In genomic region chrX:81779701-81780100, GRCh38 we compare ENCODE assay signal across 17 cellular contexts.
DNase-seq lines count a peak whose midpoint lies in the region; ATAC-seq and TF ChIP-seq lines count a peak whose summit lies in the region.
"Had no signal": no experiment of that assay in that cellular context is flagged by ENCODE, and none has a peak within 500 bp of the region (broad histone marks: within the 10 kb centered on the region; RNA-seq: fewer than 3 reads in every experiment).

No MANE protein-coding gene starts in this region.

- H3K36me3 ChIP-seq in RWPE2 (ENCODE audit: low read depth) = no peaks in the 10 kb centered on the region
- H3K36me3 ChIP-seq in vagina = no peaks in the 10 kb centered on the region
- H3K36me3 ChIP-seq: BLaER1 had no signal

- no peak overlapping the region for H3K27ac ChIP-seq in RWPE2 (ENCODE audit: poor library complexity, severe bottlenecking)
- H3K27ac ChIP-seq in vagina = no peak overlapping the region
- H3K27ac ChIP-seq: BLaER1 had no signal

- intact Hi-C loops in vagina (cut with DNase I) = no loop called here

- 0 out of 3 replicates have a peak, but pooled peaks have one; percentile 33 for ATAC-seq in RWPE2 (ENCODE audit: low read depth)
- ATAC-seq: HCT116, HepG2 had no signal

- DNase-seq in HT1080 (ENCODE audit: low read depth) = peak; percentile 43
- DNase-seq in RWPE2 (ENCODE audit: low spot score) = no peak
- DNase-seq in kidney tubule cell (ENCODE audit: low spot score) = peak; percentile 2
- peak; percentile 1 for DNase-seq in putamen (ENCODE audit: low spot score)
- DNase-seq in vagina (ENCODE audit: extremely low spot score in 2 of 2) = no peak
- DNase-seq in DMS114 treated with DMSO at 0.1 percent for 48 hours (lab: John Stamatoyannopoulos, UW; ENCODE audit: unreplicated experiment) = no peak
- no peak for DNase-seq in NCI-H1092 treated with DMSO at 0.1 percent for 48 hours (lab: John Stamatoyannopoulos, UW)
- DNase-seq: 8988T; CD4-positive, alpha-beta memory T cell; DMS79 treated with DMSO at 0.1 percent for 48 hours; GF-D8; GOT3; H7; HFFc6 had no signal

- H3K4me1 ChIP-seq in RWPE2 (ENCODE audit: insufficient read depth, poor library complexity, severe bottlenecking) (no peaks in the 10 kb centered on the region), vagina (no peaks in the 10 kb centered on the region)
- H3K4me1 ChIP-seq: BLaER1 had no signal

- H3K27me3 ChIP-seq in RWPE2 (ENCODE audit: insufficient read depth, poor library complexity, severe bottlenecking) (no peaks in the 10 kb centered on the region), vagina (no peaks in the 10 kb centered on the region)

- H3K4me3 ChIP-seq in RWPE2 (ENCODE audit: severe bottlenecking) = no peak overlapping the region
- no peak overlapping the region for H3K4me3 ChIP-seq in vagina
- H3K4me3 ChIP-seq: BLaER1 had no signal

- TF ChIP-seq CTCF in RWPE2 (IDR thresholded peaks at IDR 0.05; ENCODE audit: poor library complexity, severe bottlenecking) (no peak), vagina (IDR thresholded peaks at IDR 0.05) (no peak)

- no peaks in the 10 kb centered on the region for H3K9me3 ChIP-seq in RWPE2 (ENCODE audit: severe bottlenecking)
- no peaks in the 10 kb centered on the region for H3K9me3 ChIP-seq in vagina

- no peak for TF ChIP-seq POLR2A in vagina (IDR thresholded peaks at IDR 0.05)

Comparison
In these comparisons a context has a peak if more than half of its experiments do, and no peak if none do; other contexts are left out.
1. DNase-seq: peak in HT1080 (single experiment), kidney tubule cell (single experiment) and putamen (single experiment); none in RWPE2 (single experiment), vagina (0 of 2), DMS114 treated with DMSO at 0.1 percent for 48 hours (single experiment) and NCI-H1092 treated with DMSO at 0.1 percent for 48 hours (single experiment).